8 cellular contexts compared by ENCODE assay signal in genomic region chr19:9834302-9834725, GRCh38. TPM values are rescaled to one million over a fixed set of nuclear protein-coding genes. Genes with fewer than 3 reads are reported as not detected.
DNase-seq lines count a peak whose midpoint lies in the region; ATAC-seq and TF ChIP-seq lines count a peak whose summit lies in the region.

No MANE protein-coding gene starts in this region.

- WGBS in SK-N-SH (ENCODE audit: low lambda C conversion rate) = 33% methylated on average over 6 of the region's 6 CpGs

- TF ChIP-seq RAD21 in SK-N-SH (IDR thresholded peaks at IDR 0.05; ENCODE audit: low read length) = no peak

- CTCF ChIA-PET in SK-N-SH (lab: Yijun Ruan, JAX) = interaction anchor here (1.4 kb wide), 1 partner anchor 12 kb away, joined by 3 read pairs; no protein-coding TSS in a partner anchor
- CTCF ChIA-PET in activated CD4-positive, alpha-beta memory T cell treated with anti-CD3 and anti-CD28 coated beads, Interleukin-2, amount 10 ng/mL, durations not matched to agents 7 days and 5 days (lab: Charles Lee) = interaction anchor here (1.0 kb wide), 1 partner anchor 262 kb away, joined by 3 read pairs; no protein-coding TSS in a partner anchor

- peak overlapping the region; percentile 90 for H3K4me3 Mint-ChIP-seq in activated CD4-positive, alpha-beta memory T cell treated with anti-CD3 and anti-CD28 coated beads, Interleukin-2, amount 10 ng/mL, durations not matched to agents 7 days and 5 days
- peak overlapping the region; percentile 98 for H3K4me3 Mint-ChIP-seq in stimulated activated memory B cell treated with anti-CD40 and anti-IgM and Interleukin-4, amounts not matched to agents 10 μg/mL and 1 μg/mL and 100 μg/mL, for 72 hours

- H2AFZ ChIP-seq in SK-N-SH (ENCODE audit: low read depth) = no peak overlapping the region

- H3K79me2 ChIP-seq in SK-N-SH (ENCODE audit: insufficient read depth) = peaks cover 71% of the 10 kb centered on the region

- H3K27ac ChIP-seq in SK-N-SH (ENCODE audit: low read depth in 2 of 2, low read length in 1 of 2) = peak overlapping the region; percentile 34 to 61; a peak in 3 of 4 replicates

- ATAC-seq in SK-N-SH treated with all-trans-retinoic acid at 6 μM for 48 hours = no peak
- ATAC-seq in stimulated activated memory B cell treated with anti-CD40 and anti-IgM and Interleukin-4, amounts not matched to agents 10 μg/mL and 1 μg/mL and 100 μg/mL, for 72 hours = no peak

- no peak for TF ChIP-seq EP300 in SK-N-SH (IDR thresholded peaks at IDR 0.05; ENCODE audit: borderline replicate concordance in 1 of 2, low read depth in 1 of 2, low read length in 1 of 2)

- H3K9ac ChIP-seq in SK-N-SH (no peak overlapping the region), iPS-15b (ENCODE audit: low read depth, low read length) (no peak overlapping the region)

- H4K20me1 ChIP-seq in SK-N-SH (ENCODE audit: insufficient read depth) = peaks cover 14% of the 10 kb centered on the region; the same call in 1 of the 2 replicates

- H3K36me3 Mint-ChIP-seq in activated CD4-positive, alpha-beta memory T cell treated with anti-CD3 and anti-CD28 coated beads, Interleukin-2, amount 10 ng/mL, durations not matched to agents 7 days and 5 days (ENCODE audit: low read depth) = peaks cover 20% of the 10 kb centered on the region
- H3K36me3 Mint-ChIP-seq in stimulated activated memory B cell treated with anti-CD40 and anti-IgM and Interleukin-4, amounts not matched to agents 10 μg/mL and 1 μg/mL and 100 μg/mL, for 72 hours = peaks cover 14% of the 10 kb centered on the region

- H3K9me2 ChIP-seq in SK-N-SH = no peaks in the 10 kb centered on the region

- H3K9me3 Mint-ChIP-seq in activated CD4-positive, alpha-beta memory T cell treated with anti-CD3 and anti-CD28 coated beads, Interleukin-2, amount 10 ng/mL, durations not matched to agents 7 days and 5 days = no peaks in the 10 kb centered on the region
- H3K9me3 Mint-ChIP-seq in stimulated activated memory B cell treated with anti-CD40 and anti-IgM and Interleukin-4, amounts not matched to agents 10 μg/mL and 1 μg/mL and 100 μg/mL, for 72 hours = no peaks in the 10 kb centered on the region

- peaks cover 21% of the 10 kb centered on the region for H3F3A ChIP-seq in SK-N-SH (replicated peaks; ENCODE audit: insufficient read depth)

- peaks cover 0 to 17% of the 10 kb centered on the region in 2 experiments; a peak in 1 of 4 replicates for H3K4me1 ChIP-seq in SK-N-SH (ENCODE audit: control insufficient read depth in 1 of 2, insufficient read depth in 2 of 2, low read depth in 1 of 2, low read length in 1 of 2)
- no peaks in the 10 kb centered on the region for H3K4me1 ChIP-seq in iPS-15b (ENCODE audit: control insufficient read depth, insufficient read depth, low read length)

- peaks cover 32% of the 10 kb centered on the region for H3K4me1 Mint-ChIP-seq in activated CD4-positive, alpha-beta memory T cell treated with anti-CD3 and anti-CD28 coated beads, Interleukin-2, amount 10 ng/mL, durations not matched to agents 7 days and 5 days
- peaks cover 23% of the 10 kb centered on the region for H3K4me1 Mint-ChIP-seq in stimulated activated memory B cell treated with anti-CD40 and anti-IgM and Interleukin-4, amounts not matched to agents 10 μg/mL and 1 μg/mL and 100 μg/mL, for 72 hours

- H3K4me2 ChIP-seq in SK-N-SH = 0 out of 2 replicates have a peak overlapping the region, but pooled peaks have one; percentile 69

- H3K27me3 ChIP-seq in SK-N-SH (ENCODE audit: insufficient read depth) (no peaks in the 10 kb centered on the region), iPS-15b (ENCODE audit: control insufficient read depth, insufficient read depth, low read length) (no peaks in the 10 kb centered on the region)

- H3K9me3 ChIP-seq in SK-N-SH (no peaks in the 10 kb centered on the region), iPS-15b (ENCODE audit: control insufficient read depth, insufficient read depth, low read length) (no peaks in the 10 kb centered on the region)

- TF ChIP-seq CTCF in SK-N-SH (IDR thresholded peaks at IDR 0.05) = no peak

- H3K36me3 ChIP-seq in SK-N-SH (replicated peaks in 1 of 2; ENCODE audit: control insufficient read depth in 1 of 2, insufficient read depth in 2 of 2, low read length in 1 of 2) = peaks cover 14 to 36% of the 10 kb centered on the region in 2 experiments
- peaks cover 3% of the 10 kb centered on the region for H3K36me3 ChIP-seq in iPS-15b (ENCODE audit: control insufficient read depth, insufficient read depth, low read length)

- H3K4me3 ChIP-seq in SK-N-SH (ENCODE audit: low read depth in 2 of 2, low read length in 1 of 2) (peak overlapping the region; percentile 73 to 80), iPS-15b (ENCODE audit: low read depth, low read length) (peak overlapping the region; percentile 40)

- H3K27me3 Mint-ChIP-seq in activated CD4-positive, alpha-beta memory T cell treated with anti-CD3 and anti-CD28 coated beads, Interleukin-2, amount 10 ng/mL, durations not matched to agents 7 days and 5 days = no peaks in the 10 kb centered on the region
- H3K27me3 Mint-ChIP-seq in stimulated activated memory B cell treated with anti-CD40 and anti-IgM and Interleukin-4, amounts not matched to agents 10 μg/mL and 1 μg/mL and 100 μg/mL, for 72 hours = no peaks in the 10 kb centered on the region

- peak overlapping the region; percentile 81 for H3K27ac Mint-ChIP-seq in activated CD4-positive, alpha-beta memory T cell treated with anti-CD3 and anti-CD28 coated beads, Interleukin-2, amount 10 ng/mL, durations not matched to agents 7 days and 5 days
- H3K27ac Mint-ChIP-seq in stimulated activated memory B cell treated with anti-CD40 and anti-IgM and Interleukin-4, amounts not matched to agents 10 μg/mL and 1 μg/mL and 100 μg/mL, for 72 hours = peak overlapping the region; percentile 88

- POLR2A ChIA-PET in SK-N-SH (lab: Yijun Ruan, JAX) = interaction anchor here (0.6 kb wide), 1 partner anchor 18 kb away, joined by 3 read pairs; no protein-coding TSS in a partner anchor
- POLR2A ChIA-PET in activated CD4-positive, alpha-beta memory T cell treated with anti-CD3 and anti-CD28 coated beads, Interleukin-2, amount 10 ng/mL, durations not matched to agents 7 days and 5 days (lab: Charles Lee) = interaction anchor here (0.5 to 2.7 kb wide), 7 partner anchors 8 to 90 kb away, joined by 3 to 22 read pairs (median 5); partner anchors contain the start of gene ZNF846

- no peak for DNase-seq in SK-N-SH
- DNase-seq in activated CD4-positive, alpha-beta memory T cell treated with anti-CD3 and anti-CD28 coated beads, Interleukin-2, amount 10 ng/mL, durations not matched to agents 7 days and 5 days = no peak
- no peak for DNase-seq in NCI-H1694 treated with DMSO at 0.1 percent for 48 hours (lab: John Stamatoyannopoulos, UW)
- DNase-seq in OCI-M2 (lab: John Stamatoyannopoulos, UW; ENCODE audit: unreplicated experiment) = no peak
- DNase-seq in DMS153 (lab: John Stamatoyannopoulos, UW) = no peak

TF ChIP-seq in SK-N-SH, 30 proteins besides CTCF, POLR2A, EP300 and RAD21:
- TF ChIP-seq YY1 (IDR thresholded peaks at IDR 0.05; ENCODE audit: low read depth) = no peak
- no peak for TF ChIP-seq SMC3 (IDR thresholded peaks at IDR 0.05; ENCODE audit: low read depth, low read length)
- no peak for TF ChIP-seq SIN3A (IDR thresholded peaks at IDR 0.05; ENCODE audit: borderline replicate concordance, low read depth, low read length)
- no peak for TF ChIP-seq GABPA (IDR thresholded peaks at IDR 0.05; ENCODE audit: low read depth)
- TF ChIP-seq RFX5 (IDR thresholded peaks at IDR 0.05; ENCODE audit: low read length) = no peak
- no peak for TF ChIP-seq EZH2phosphoT487 (IDR thresholded peaks at IDR 0.05; ENCODE audit: borderline replicate concordance, low read depth)
- no peak for TF ChIP-seq MEF2A (IDR thresholded peaks at IDR 0.05; ENCODE audit: borderline replicate concordance, low read depth)

TF ChIP-seq in SK-N-SH treated with all-trans-retinoic acid at 6 μM for 48 hours, 23 proteins besides CTCF, POLR2A, EP300 and RAD21 (continues in another document):
- TF ChIP-seq BACH2 (CRISPR knock-in tag; IDR thresholded peaks at IDR 0.05; ENCODE audit: borderline replicate concordance) = no peak
- TF ChIP-seq TCF4 (CRISPR knock-in tag; IDR thresholded peaks at IDR 0.05; ENCODE audit: borderline replicate concordance) = no peak

RNA-seq across cellular contexts. Expression of gene PIN1, which starts 0.8 kb away (rescaled TPM):
- 148 and 152 TPM in 2 replicates for polyA plus RNA-seq in SK-N-SH (2012; rRNA removed)
- polyA plus RNA-seq in SK-N-SH (2012; cell fraction: cytosol; rRNA removed) = 77.6 and 127 TPM in 2 replicates
- polyA plus RNA-seq in SK-N-SH (2012; cell fraction: nucleus; rRNA removed) = 92.6 and 93.4 TPM in 2 replicates
- 10 to 100 TPM; 96.0 to 97.0 TPM for total RNA-seq in activated CD4-positive, alpha-beta memory T cell treated with anti-CD3 and anti-CD28 coated beads, Interleukin-2, amount 10 ng/mL, durations not matched to agents 7 days and 5 days

RNA-seq across cellular contexts. Expression of gene UBL5, which starts 6.6 kb away (rescaled TPM):
- 2,269 and 2,602 TPM in 2 replicates for polyA plus RNA-seq in SK-N-SH (2012; rRNA removed)
- 2,682 and 3,847 TPM in 2 replicates for polyA plus RNA-seq in SK-N-SH (2012; cell fraction: cytosol; rRNA removed)
- polyA plus RNA-seq in SK-N-SH (2012; cell fraction: nucleus; rRNA removed) = 748 and 798 TPM in 2 replicates
- total RNA-seq in activated CD4-positive, alpha-beta memory T cell treated with anti-CD3 and anti-CD28 coated beads, Interleukin-2, amount 10 ng/mL, durations not matched to agents 7 days and 5 days = 100 to 1,000 TPM; 339 to 372 TPM

RNA-seq across cellular contexts. Expression of gene FBXL12, which starts 15.4 kb away (rescaled TPM):
- 27.1 and 30.5 TPM in 2 replicates for polyA plus RNA-seq in SK-N-SH (2012; rRNA removed)
- 14.2 and 18.7 TPM in 2 replicates for polyA plus RNA-seq in SK-N-SH (2012; cell fraction: cytosol; rRNA removed)
- 79.8 and 123 TPM in 2 replicates for polyA plus RNA-seq in SK-N-SH (2012; cell fraction: nucleus; rRNA removed)
- total RNA-seq in activated CD4-positive, alpha-beta memory T cell treated with anti-CD3 and anti-CD28 coated beads, Interleukin-2, amount 10 ng/mL, durations not matched to agents 7 days and 5 days = 10 to 100 TPM; 18.3 to 20.6 TPM
